ENCODE assay signal across 14 cellular contexts in the genomic region with DNA sequence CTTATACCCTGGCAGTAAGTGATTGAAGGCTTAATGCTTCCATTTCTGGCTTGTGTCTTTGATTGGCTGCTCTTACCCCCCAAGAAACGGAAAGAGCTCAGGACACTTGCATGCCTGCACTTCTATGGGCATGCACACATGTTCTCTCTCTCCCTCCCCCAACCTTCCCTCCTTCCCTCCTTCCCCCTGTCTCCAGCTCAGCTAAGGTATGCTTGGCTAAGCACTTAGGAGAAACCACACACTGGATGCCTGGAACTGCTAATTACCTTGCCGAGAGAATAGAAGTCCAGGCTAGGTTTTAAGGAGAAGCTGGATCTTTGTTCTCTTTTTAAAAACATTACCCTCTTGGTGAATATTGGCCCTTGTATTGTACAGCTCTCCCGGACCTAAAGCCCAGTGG.
A peak's percentile ranks its signal among the peaks of the same experiment; 100 is the strongest.
DNase-seq lines count a peak whose midpoint lies in the region.
"Had no signal": no experiment of that assay in that cellular context is flagged by ENCODE, and none has a peak within 500 bp of the region (broad histone marks: within the 10 kb centered on the region; RNA-seq: fewer than 3 reads in every experiment).

No MANE protein-coding gene starts in this region.

- no peak overlapping the region for H3K4me3 Mint-ChIP-seq in T-helper 2 cell treated with Interferon-gamma antibody and Interleukin-4, amounts not matched to agents 5 μg/mL and 100 μg/mL, for 36 hours
- H3K4me3 Mint-ChIP-seq: CD14-positive monocyte; CD8-positive, alpha-beta T cell; IgD-negative memory B cell had no signal

- H3K36me3 Mint-ChIP-seq in T-helper 2 cell treated with Interferon-gamma antibody and Interleukin-4, amounts not matched to agents 5 μg/mL and 100 μg/mL, for 36 hours (ENCODE audit: low read depth) = no peaks in the 10 kb centered on the region
- H3K36me3 Mint-ChIP-seq: CD14-positive monocyte; CD8-positive, alpha-beta T cell; IgD-negative memory B cell had no signal

- H3K27me3 Mint-ChIP-seq in T-helper 2 cell treated with Interferon-gamma antibody and Interleukin-4, amounts not matched to agents 5 μg/mL and 100 μg/mL, for 36 hours (ENCODE audit: low read depth) = no peaks in the 10 kb centered on the region

- H3K27ac Mint-ChIP-seq in T-helper 2 cell treated with Interferon-gamma antibody and Interleukin-4, amounts not matched to agents 5 μg/mL and 100 μg/mL, for 36 hours = no peak overlapping the region
- H3K27ac Mint-ChIP-seq: CD14-positive monocyte; CD8-positive, alpha-beta T cell; IgD-negative memory B cell had no signal

- DNase-seq in M059J (ENCODE audit: low read depth) (peak; percentile 27), glomerular visceral epithelial cell (ENCODE audit: extremely low spot score) (peak; percentile 60), kidney tubule cell (ENCODE audit: low spot score) (peak; percentile 59), NCI-H1092 treated with DMSO at 0.1 percent for 48 hours (lab: John Stamatoyannopoulos, UW) (no peak), occipital lobe (lab: John Stamatoyannopoulos, UW) (no peak)
- no peak for DNase-seq in activated CD4-positive, alpha-beta T cell treated with anti-CD3 and anti-CD28 coated beads for 1 hour
- no peak for DNase-seq in T-helper 2 cell treated with Interferon-gamma antibody and Interleukin-4, amounts not matched to agents 5 μg/mL and 100 μg/mL, for 36 hours (ENCODE audit: low spot score)
- DNase-seq: CD8-positive, alpha-beta T cell; COR-L47; DND-41; GF-D8; GM23248 had no signal

- H3K9me3 Mint-ChIP-seq in T-helper 2 cell treated with Interferon-gamma antibody and Interleukin-4, amounts not matched to agents 5 μg/mL and 100 μg/mL, for 36 hours = no peaks in the 10 kb centered on the region

- H3K4me1 Mint-ChIP-seq in T-helper 2 cell treated with Interferon-gamma antibody and Interleukin-4, amounts not matched to agents 5 μg/mL and 100 μg/mL, for 36 hours (ENCODE audit: low read depth) = no peaks in the 10 kb centered on the region
- H3K4me1 Mint-ChIP-seq: CD14-positive monocyte, IgD-negative memory B cell had no signal

Comparison
In these comparisons a context has a peak if more than half of its experiments do, and no peak if none do; other contexts are left out.
1. DNase-seq: peak in M059J (single experiment), glomerular visceral epithelial cell (single experiment) and kidney tubule cell (single experiment); none in activated CD4-positive, alpha-beta T cell treated with anti-CD3 and anti-CD28 coated beads for 1 hour (single experiment), NCI-H1092 treated with DMSO at 0.1 percent for 48 hours (single experiment), T-helper 2 cell treated with Interferon-gamma antibody and Interleukin-4, amounts not matched to agents 5 μg/mL and 100 μg/mL, for 36 hours (single experiment) and occipital lobe (single experiment).